ENCODE assay signal across 29 cellular contexts in genomic region chr1:2518528-2518927, GRCh38. TPM values are rescaled to one million over a fixed set of nuclear protein-coding genes. Genes with fewer than 3 reads are reported as not detected.
"Had no signal": no experiment of that assay in that cellular context is flagged by ENCODE, and none has a peak within 500 bp of the region (broad histone marks: within the 10 kb centered on the region; RNA-seq: fewer than 3 reads in every experiment).

No MANE protein-coding gene starts in this region.

- H3K9me3 Mint-ChIP-seq: endodermal cell; mesothelial cell of epicardium; naive thymus-derived CD4-positive, alpha-beta T cell; nephron; neural progenitor cell; stimulated activated memory B cell treated with anti-CD40 and anti-IgM and Interleukin-4, amounts not matched to agents 10 μg/mL and 1 μg/mL and 100 μg/mL, for 72 hours had no signal

- H3K27ac ChIP-seq: epithelial cell of prostate, gastrocnemius medialis, heart left ventricle, hepatocyte, left lung, neural progenitor cell, prostate gland, right atrium auricular region, sigmoid colon, thoracic aorta, tibial nerve, vagina had no signal

- DNase-seq: effector CD8-positive, alpha-beta T cell; endodermal cell; foreskin fibroblast; gastrocnemius medialis; heart left ventricle; kidney; left cardiac atrium; left lung; mesenchymal stem cell; mucosa of descending colon; naive thymus-derived CD4-positive, alpha-beta T cell; sigmoid colon; stimulated activated CD4-positive, alpha-beta T cell treated with anti-CD3 and anti-CD28 coated beads, Interleukin-4, amount 100 ng/mL, for 4 hours; stimulated activated naive CD8-positive, alpha-beta T cell treated with anti-CD3 and anti-CD28 coated beads, Interleukin-15, Interleukin-2, amounts not matched to agents 100 U/mL and 50 U/mL, for 24 hours; substantia nigra had no signal

- H3K27me3 Mint-ChIP-seq: naive thymus-derived CD4-positive, alpha-beta T cell; stimulated activated memory B cell treated with anti-CD40 and anti-IgM and Interleukin-4, amounts not matched to agents 10 μg/mL and 1 μg/mL and 100 μg/mL, for 72 hours had no signal

- H3K27ac Mint-ChIP-seq: endodermal cell; mesothelial cell of epicardium; nephron; neural progenitor cell; stimulated activated memory B cell treated with anti-CD40 and anti-IgM and Interleukin-4, amounts not matched to agents 10 μg/mL and 1 μg/mL and 100 μg/mL, for 72 hours had no signal

- H3K4me1 Mint-ChIP-seq: endodermal cell, mesothelial cell of epicardium had no signal

- H3K4me3 ChIP-seq: gastrocnemius medialis, heart left ventricle, hepatocyte, left lung, mucosa of descending colon, neural progenitor cell, prostate gland, right atrium auricular region, sigmoid colon, thoracic aorta, tibial nerve, vagina had no signal

- H3K27me3 ChIP-seq: gastrocnemius medialis, heart left ventricle, hepatocyte, left lung, neural progenitor cell, right atrium auricular region, sigmoid colon, tibial nerve, vagina had no signal

- H3K4me3 Mint-ChIP-seq: endodermal cell; mesothelial cell of epicardium; naive thymus-derived CD4-positive, alpha-beta T cell; nephron; neural progenitor cell; stimulated activated memory B cell treated with anti-CD40 and anti-IgM and Interleukin-4, amounts not matched to agents 10 μg/mL and 1 μg/mL and 100 μg/mL, for 72 hours had no signal

RNA-seq across cellular contexts. Expression of gene HES5, which starts 11.5 kb away (rescaled TPM):
- total RNA-seq: endodermal cell; glomerular endothelial cell; hepatocyte; lung microvascular endothelial cell; mesothelial cell of epicardium; naive thymus-derived CD4-positive, alpha-beta T cell; osteocyte; right atrium auricular region; vagina had no signal

RNA-seq across cellular contexts. Expression of gene PLCH2, which starts 42.4 kb away (rescaled TPM):
- total RNA-seq: gastrocnemius medialis had no signal
